In genomic region chr4:48578132-48578964, GRCh38 we compare ENCODE assay signal across 8 cellular contexts.
DNase-seq lines count a peak whose midpoint lies in the region; ATAC-seq and TF ChIP-seq lines count a peak whose summit lies in the region.

No MANE protein-coding gene starts in this region.

- H3K27ac ChIP-seq in right atrium auricular region: no peak overlapping the region

- no peaks in the 10 kb centered on the region for H3K27me3 ChIP-seq in right atrium auricular region

- H3K4me3 ChIP-seq in right atrium auricular region (no peak overlapping the region), retinal pigment epithelial cell (ENCODE audit: low read length) (no peak overlapping the region)

- peak; percentile 27 for DNase-seq in GM04503 (ENCODE audit: low read depth)
- DNase-seq in RPMI8226: peak; percentile 38
- peak; percentile 78 for DNase-seq in amniotic epithelial cell (ENCODE audit: low read depth)
- DNase-seq in right atrium auricular region (ENCODE audit: low spot score): peak; percentile 64
- DNase-seq in retinal pigment epithelial cell (ENCODE audit: low read depth): peak; percentile 28
- no peak for DNase-seq in 8988T

- H3K36me3 ChIP-seq in right atrium auricular region: peaks cover 29% of the 10 kb centered on the region

- no peaks in the 10 kb centered on the region for H3K9me3 ChIP-seq in right atrium auricular region

- peak; percentile 77 for ATAC-seq in GM21786 (IDR thresholded peaks at IDR 0.05; ENCODE audit: unreplicated experiment)

- H3K4me1 ChIP-seq in right atrium auricular region: no peaks in the 10 kb centered on the region

- TF ChIP-seq CTCF in LNCAP (IDR thresholded peaks at IDR 0.05) (peak; percentile 85), right atrium auricular region (IDR thresholded peaks at IDR 0.05) (peak; percentile 65 to 88), retinal pigment epithelial cell (conservative IDR thresholded peaks at IDR 0.05; ENCODE audit: low read depth, low read length) (peak; percentile 88)
